8 cellular contexts compared by ENCODE assay signal in genomic region chr10:13529714-13529973, GRCh38. TPM values are rescaled to one million over a fixed set of nuclear protein-coding genes. Genes with fewer than 3 reads are reported as not detected.
DNase-seq lines count a peak whose midpoint lies in the region; ATAC-seq, FAIRE-seq and TF ChIP-seq lines count a peak whose summit lies in the region.

No MANE protein-coding gene starts in this region.

- POLR2A ChIA-PET in activated CD4-positive, alpha-beta T cell treated with anti-CD3 and anti-CD28 coated beads, Interleukin-2, amount 10 ng/mL, durations not matched to agents 7 days and 5 days (lab: Charles Lee), result no interaction called here

- H3K27me3 Mint-ChIP-seq in activated CD4-positive, alpha-beta T cell treated with anti-CD3 and anti-CD28 coated beads, Interleukin-2, amount 10 ng/mL, durations not matched to agents 7 days and 5 days, result peaks cover 66% of the 10 kb centered on the region

- intact Hi-C loops in lower lobe of right lung (cut with DNase I), result no loop called here

- H3K9me3 Mint-ChIP-seq in activated CD4-positive, alpha-beta T cell treated with anti-CD3 and anti-CD28 coated beads, Interleukin-2, amount 10 ng/mL, durations not matched to agents 7 days and 5 days, result no peaks in the 10 kb centered on the region

- H3K27ac Mint-ChIP-seq in activated CD4-positive, alpha-beta T cell treated with anti-CD3 and anti-CD28 coated beads, Interleukin-2, amount 10 ng/mL, durations not matched to agents 7 days and 5 days, result no peak overlapping the region

- H3K9me3 ChIP-seq in lower lobe of right lung (no peaks in the 10 kb centered on the region), stomach smooth muscle (ENCODE audit: control insufficient read depth in 2 of 2, low read length in 2 of 2) (no peaks in the 10 kb centered on the region)

- CTCF ChIA-PET in activated CD4-positive, alpha-beta T cell treated with anti-CD3 and anti-CD28 coated beads, Interleukin-2, amount 10 ng/mL, durations not matched to agents 7 days and 5 days (lab: Charles Lee), result no interaction called here

- in situ Hi-C loops in astrocyte of the cerebellum (cut with HindIII; ENCODE audit: low sequenced_read_pairs), result loop anchor here (5.0 kb wide), 1 partner anchor 62 kb away; no protein-coding TSS in a partner anchor

- H3K36me3 Mint-ChIP-seq in activated CD4-positive, alpha-beta T cell treated with anti-CD3 and anti-CD28 coated beads, Interleukin-2, amount 10 ng/mL, durations not matched to agents 7 days and 5 days (ENCODE audit: low read depth), result no peaks in the 10 kb centered on the region

- no peak for FAIRE-seq in RCC 7860 (lab: Jason Lieb, UNC)

- H3K4me3 ChIP-seq in astrocyte of the cerebellum (ENCODE audit: low read depth, low read length) (peak overlapping the region; percentile 51), lower lobe of right lung (peak overlapping the region; percentile 55), stomach smooth muscle (ENCODE audit: low read length in 2 of 2) (peak overlapping the region; percentile 78)

- no peak for DNase-seq in activated CD4-positive, alpha-beta T cell treated with anti-CD3 and anti-CD28 coated beads, Interleukin-2, amount 10 ng/mL, durations not matched to agents 7 days and 5 days
- DNase-seq in activated CD4-positive, alpha-beta T cell treated with anti-CD3 and anti-CD28 coated beads, Interleukin-2, amount 50 U/mL, for 1 hour, result no peak
- DNase-seq in astrocyte of the cerebellum (ENCODE audit: low read depth) (no peak), lower lobe of right lung (no peak), RCC 7860 (ENCODE audit: low spot score) (no peak), NCI-H510A (lab: John Stamatoyannopoulos, UW) (no peak)

- peak overlapping the region; percentile 34 for H3K4me3 Mint-ChIP-seq in activated CD4-positive, alpha-beta T cell treated with anti-CD3 and anti-CD28 coated beads, Interleukin-2, amount 10 ng/mL, durations not matched to agents 7 days and 5 days

- H3K36me3 ChIP-seq in lower lobe of right lung, result no peaks in the 10 kb centered on the region
- H3K36me3 ChIP-seq in stomach smooth muscle (ENCODE audit: control insufficient read depth in 2 of 2, insufficient read depth in 2 of 2, low read length in 2 of 2), result peaks cover 0 to 4% of the 10 kb centered on the region in 2 donors

- ATAC-seq in lower lobe of right lung, result no peak
- ATAC-seq in GM18858 (IDR thresholded peaks at IDR 0.05; ENCODE audit: unreplicated experiment), result no peak

- H3K4me1 ChIP-seq in lower lobe of right lung (peaks cover 19% of the 10 kb centered on the region), stomach smooth muscle (ENCODE audit: control insufficient read depth, insufficient read depth, low read length) (peaks cover 7% of the 10 kb centered on the region)

- H3K27ac ChIP-seq in lower lobe of right lung, result peak overlapping the region; percentile 56
- H3K27ac ChIP-seq in stomach smooth muscle (ENCODE audit: low read length), result peak overlapping the region; percentile 80

- H3K27me3 ChIP-seq in lower lobe of right lung (ENCODE audit: low read depth), result no peaks in the 10 kb centered on the region
- no peaks in the 10 kb centered on the region for H3K27me3 ChIP-seq in stomach smooth muscle (ENCODE audit: control insufficient read depth in 1 of 2, insufficient read depth in 2 of 2, low read length in 2 of 2)

- peaks cover 7% of the 10 kb centered on the region for H3K4me1 Mint-ChIP-seq in activated CD4-positive, alpha-beta T cell treated with anti-CD3 and anti-CD28 coated beads, Interleukin-2, amount 10 ng/mL, durations not matched to agents 7 days and 5 days

- TF ChIP-seq CTCF in astrocyte of the cerebellum (IDR thresholded peaks at IDR 0.05; ENCODE audit: low read depth, low read length, missing control alignments) (no peak), lower lobe of right lung (IDR thresholded peaks at IDR 0.05) (no peak)

- peak overlapping the region; percentile 89 to 93 for H3K9ac ChIP-seq in stomach smooth muscle (ENCODE audit: low read length in 2 of 2)

RNA-seq across cellular contexts. Expression of gene BEND7, which starts 0.8 kb away (rescaled TPM):
- total RNA-seq in activated CD4-positive, alpha-beta T cell treated with anti-CD3 and anti-CD28 coated beads, Interleukin-2, amount 10 ng/mL, durations not matched to agents 7 days and 5 days, result not detected
- 16.9 TPM for total RNA-seq in lower lobe of right lung

RNA-seq across cellular contexts. Expression of gene PRPF18, which starts 57.1 kb away (rescaled TPM):
- total RNA-seq in activated CD4-positive, alpha-beta T cell treated with anti-CD3 and anti-CD28 coated beads, Interleukin-2, amount 10 ng/mL, durations not matched to agents 7 days and 5 days, result 10 to 100 TPM; 24.8 to 29.2 TPM
- 22.5 TPM for total RNA-seq in lower lobe of right lung

Comparison
In these comparisons a context has a peak if more than half of its experiments do, and no peak if none do; other contexts are left out.
1. RNA of gene BEND7, which starts 0.8 kb away (total RNA-seq): 16.9 TPM in lower lobe of right lung (single experiment); not detected in activated CD4-positive, alpha-beta T cell treated with anti-CD3 and anti-CD28 coated beads, Interleukin-2, amount 10 ng/mL, durations not matched to agents 7 days and 5 days; every median in the first group is over 10 times any median in the second.
2. Peak in every context shown above with its lines, with median percentiles within 50 percentile points of each other: H3K4me3 ChIP-seq.